Comparison of ENCODE assay signal across 21 cellular contexts in genomic region chr12:75116611-75117010, GRCh38.
"Had no signal": no experiment of that assay in that cellular context is flagged by ENCODE, and none has a peak within 500 bp of the region (broad histone marks: within the 10 kb centered on the region; RNA-seq: fewer than 3 reads in every experiment).

No MANE protein-coding gene starts in this region.

- DNase-seq: activated CD4-positive, alpha-beta T cell treated with anti-CD3 and anti-CD28 coated beads, Interleukin-2, amount 10 ng/mL, durations not matched to agents 7 days and 5 days; activated CD4-positive, CD25-positive, alpha-beta regulatory T cell treated with anti-CD3 and anti-CD28 coated beads, Interleukin-2, amount 50 U/mL, for 72 hours; activated CD8-positive, alpha-beta memory T cell treated with anti-CD3 and anti-CD28 coated beads, Interleukin-2, amount 10 ng/mL, durations not matched to agents 7 days and 5 days; activated CD8-positive, alpha-beta T cell treated with anti-CD3 and anti-CD28 coated beads for 36 hours; activated gamma-delta T cell; activated naive CD4-positive, alpha-beta T cell treated with anti-CD3 and anti-CD28 coated beads, Interleukin-2, amount 50 U/mL, for 16 hours; activated naive CD8-positive, alpha-beta T cell treated with anti-CD3 and anti-CD28 coated beads, Interleukin-2, amount 50 U/mL, for 24 hours; activated T-cell treated with anti-CD3 and anti-CD28 coated beads for 4 hours; cortex of kidney; heart right ventricle; lower lobe of right lung; naive thymus-derived CD4-positive, alpha-beta T cell; spleen; stimulated activated CD4-positive, alpha-beta T cell treated with anti-CD3 and anti-CD28 coated beads, Interleukin-4, amount 100 ng/mL, for 1 hour; stimulated activated naive CD4-positive, alpha-beta T cell had no signal

- H3K36me3 ChIP-seq: cardiac muscle cell, heart right ventricle, lower lobe of right lung, prostate gland, right atrium auricular region, spleen, thoracic aorta, vagina had no signal

- ATAC-seq: activated CD8-positive, alpha-beta memory T cell treated with anti-CD3 and anti-CD28 coated beads, Interleukin-2, amount 10 ng/mL, durations not matched to agents 7 days and 5 days; activated CD8-positive, alpha-beta T cell treated with anti-CD3 and anti-CD28 coated beads for 36 hours; activated naive CD8-positive, alpha-beta T cell treated with anti-CD3 and anti-CD28 coated beads, Interleukin-2, amount 50 U/mL, for 24 hours; heart right ventricle; left lobe of liver; lower lobe of right lung; naive thymus-derived CD4-positive, alpha-beta T cell had no signal

- H3K4me1 ChIP-seq: heart right ventricle, lower lobe of right lung, prostate gland, right atrium auricular region, spleen, vagina had no signal

- H3K4me3 ChIP-seq: cardiac muscle cell, heart right ventricle, lower lobe of right lung, prostate gland, right atrium auricular region, spleen, thoracic aorta, vagina had no signal

- H3K9me3 ChIP-seq: heart right ventricle, lower lobe of right lung, prostate gland, right atrium auricular region, spleen, thoracic aorta, vagina had no signal

- H3K27ac ChIP-seq: cardiac muscle cell, heart right ventricle, lower lobe of right lung, prostate gland, right atrium auricular region, spleen, thoracic aorta, vagina had no signal

- H3K27me3 ChIP-seq: cardiac muscle cell, heart right ventricle, right atrium auricular region, spleen, vagina had no signal
